Comparison of ENCODE assay signal across 1 cellular context in genomic region chr1:209611771-209612570, GRCh38.
A peak's percentile ranks its signal among the peaks of the same experiment; 100 is the strongest.
TF ChIP-seq lines count a peak whose summit lies in the region.

No MANE protein-coding gene starts in this region.

TF ChIP-seq in HepG2, 621 proteins besides CTCF, POLR2A, EP300 and RAD21:
- TF ChIP-seq HINFP (CRISPR knock-in tag; IDR thresholded peaks at IDR 0.05; ENCODE audit: low read depth) (no peak), YY1 (IDR thresholded peaks at IDR 0.05; ENCODE audit: insufficient read depth, insufficient replicate concordance, low read depth, low read length) (peak; percentile 17)
- TF ChIP-seq, protein P1, sequence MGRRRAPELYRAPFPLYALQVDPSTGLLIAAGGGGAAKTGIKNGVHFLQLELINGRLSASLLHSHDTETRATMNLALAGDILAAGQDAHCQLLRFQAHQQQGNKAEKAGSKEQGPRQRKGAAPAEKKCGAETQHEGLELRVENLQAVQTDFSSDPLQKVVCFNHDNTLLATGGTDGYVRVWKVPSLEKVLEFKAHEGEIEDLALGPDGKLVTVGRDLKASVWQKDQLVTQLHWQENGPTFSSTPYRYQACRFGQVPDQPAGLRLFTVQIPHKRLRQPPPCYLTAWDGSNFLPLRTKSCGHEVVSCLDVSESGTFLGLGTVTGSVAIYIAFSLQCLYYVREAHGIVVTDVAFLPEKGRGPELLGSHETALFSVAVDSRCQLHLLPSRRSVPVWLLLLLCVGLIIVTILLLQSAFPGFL (CRISPR knock-in tag; IDR thresholded peaks at IDR 0.05), result no peak
